Comparison of ENCODE assay signal across 1 cellular context in the genomic region with DNA sequence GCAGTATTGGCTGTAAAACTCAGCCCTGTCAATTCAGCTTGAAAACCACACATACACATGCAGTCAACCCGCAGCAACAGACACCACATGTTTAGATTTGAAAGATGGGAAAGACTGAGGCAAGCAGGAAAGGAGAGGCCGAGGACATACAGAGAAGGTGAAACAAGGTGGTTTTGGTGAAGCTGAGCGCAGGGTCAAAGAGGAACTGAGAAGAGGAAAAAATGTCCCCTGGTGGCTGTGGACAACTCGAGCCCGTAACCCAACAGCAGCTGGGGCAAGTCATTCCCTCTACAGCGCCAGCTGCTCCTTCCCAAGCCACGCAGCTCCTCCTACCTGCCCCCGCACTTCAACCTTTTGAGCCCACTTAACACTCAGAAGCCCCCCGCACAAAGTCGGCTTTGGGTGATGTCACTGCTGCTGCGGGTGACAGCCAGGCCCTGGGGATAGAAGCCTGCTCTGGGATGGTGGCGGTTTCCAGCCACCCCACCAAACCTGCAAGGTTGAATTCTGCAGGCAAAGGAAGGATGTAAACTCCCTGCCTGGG.
TF ChIP-seq lines count a peak whose summit lies in the region.

No MANE protein-coding gene starts in this region.

TF ChIP-seq in WTC11, 78 proteins besides CTCF, POLR2A, EP300 and RAD21 (continued from another document):
- TF ChIP-seq, protein P1, sequence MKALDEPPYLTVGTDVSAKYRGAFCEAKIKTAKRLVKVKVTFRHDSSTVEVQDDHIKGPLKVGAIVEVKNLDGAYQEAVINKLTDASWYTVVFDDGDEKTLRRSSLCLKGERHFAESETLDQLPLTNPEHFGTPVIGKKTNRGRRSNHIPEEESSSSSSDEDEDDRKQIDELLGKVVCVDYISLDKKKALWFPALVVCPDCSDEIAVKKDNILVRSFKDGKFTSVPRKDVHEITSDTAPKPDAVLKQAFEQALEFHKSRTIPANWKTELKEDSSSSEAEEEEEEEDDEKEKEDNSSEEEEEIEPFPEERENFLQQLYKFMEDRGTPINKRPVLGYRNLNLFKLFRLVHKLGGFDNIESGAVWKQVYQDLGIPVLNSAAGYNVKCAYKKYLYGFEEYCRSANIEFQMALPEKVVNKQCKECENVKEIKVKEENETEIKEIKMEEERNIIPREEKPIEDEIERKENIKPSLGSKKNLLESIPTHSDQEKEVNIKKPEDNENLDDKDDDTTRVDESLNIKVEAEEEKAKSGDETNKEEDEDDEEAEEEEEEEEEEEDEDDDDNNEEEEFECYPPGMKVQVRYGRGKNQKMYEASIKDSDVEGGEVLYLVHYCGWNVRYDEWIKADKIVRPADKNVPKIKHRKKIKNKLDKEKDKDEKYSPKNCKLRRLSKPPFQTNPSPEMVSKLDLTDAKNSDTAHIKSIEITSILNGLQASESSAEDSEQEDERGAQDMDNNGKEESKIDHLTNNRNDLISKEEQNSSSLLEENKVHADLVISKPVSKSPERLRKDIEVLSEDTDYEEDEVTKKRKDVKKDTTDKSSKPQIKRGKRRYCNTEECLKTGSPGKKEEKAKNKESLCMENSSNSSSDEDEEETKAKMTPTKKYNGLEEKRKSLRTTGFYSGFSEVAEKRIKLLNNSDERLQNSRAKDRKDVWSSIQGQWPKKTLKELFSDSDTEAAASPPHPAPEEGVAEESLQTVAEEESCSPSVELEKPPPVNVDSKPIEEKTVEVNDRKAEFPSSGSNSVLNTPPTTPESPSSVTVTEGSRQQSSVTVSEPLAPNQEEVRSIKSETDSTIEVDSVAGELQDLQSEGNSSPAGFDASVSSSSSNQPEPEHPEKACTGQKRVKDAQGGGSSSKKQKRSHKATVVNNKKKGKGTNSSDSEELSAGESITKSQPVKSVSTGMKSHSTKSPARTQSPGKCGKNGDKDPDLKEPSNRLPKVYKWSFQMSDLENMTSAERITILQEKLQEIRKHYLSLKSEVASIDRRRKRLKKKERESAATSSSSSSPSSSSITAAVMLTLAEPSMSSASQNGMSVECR (CRISPR knock-in tag; IDR thresholded peaks at IDR 0.05; ENCODE audit: borderline replicate concordance): no peak
- TF ChIP-seq ZBTB21 (CRISPR knock-in tag; IDR thresholded peaks at IDR 0.05; ENCODE audit: borderline replicate concordance) (no peak), E2F4 (CRISPR knock-in tag; IDR thresholded peaks at IDR 0.05; ENCODE audit: borderline replicate concordance, low read depth) (no peak), FOXK1 (CRISPR knock-in tag; IDR thresholded peaks at IDR 0.05) (no peak), SMAD3 (CRISPR knock-in tag; IDR thresholded peaks at IDR 0.05; ENCODE audit: borderline replicate concordance) (no peak), NR1H2 (CRISPR knock-in tag; IDR thresholded peaks at IDR 0.05) (no peak), GABPB1 (CRISPR knock-in tag; IDR thresholded peaks at IDR 0.05) (no peak), RELA (CRISPR knock-in tag; IDR thresholded peaks at IDR 0.05; ENCODE audit: borderline replicate concordance) (no peak), ZNF281 (CRISPR knock-in tag; IDR thresholded peaks at IDR 0.05) (no peak)
